14 cellular contexts compared by ENCODE assay signal in the genomic region with DNA sequence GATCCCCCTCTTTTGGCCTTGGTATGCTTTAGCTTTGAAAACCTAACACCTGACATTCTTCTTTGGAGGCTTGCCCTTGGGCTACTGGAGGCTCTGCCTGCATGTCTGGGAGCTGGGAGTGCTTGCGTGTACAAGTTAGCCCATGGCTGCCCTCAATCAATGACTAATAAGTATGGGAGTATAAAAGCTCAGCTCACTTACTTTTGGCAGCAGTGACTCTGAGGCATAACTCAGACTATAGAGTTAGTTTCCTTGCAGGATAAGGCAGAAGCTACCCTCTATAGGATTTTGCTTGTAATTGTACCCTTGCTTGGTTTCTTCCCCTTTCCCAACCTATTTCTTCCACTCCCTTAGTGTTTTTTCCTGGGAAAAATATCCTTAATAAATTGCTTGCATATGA.
DNase-seq lines count a peak whose midpoint lies in the region; ATAC-seq and TF ChIP-seq lines count a peak whose summit lies in the region.
"Had no signal": no experiment of that assay in that cellular context is flagged by ENCODE, and none has a peak within 500 bp of the region (broad histone marks: within the 10 kb centered on the region; RNA-seq: fewer than 3 reads in every experiment).

No MANE protein-coding gene starts in this region.

- no peaks in the 10 kb centered on the region for H3K9me3 ChIP-seq in cardiac muscle cell (ENCODE audit: low read depth)

- intact Hi-C loops in left ventricle myocardium superior (cut with micrococcal nuclease), result no loop called here

- H3K4me1 Mint-ChIP-seq in activated T-helper 17 cell treated with anti-CD3 and anti-CD28 coated beads, Interleukin-2, amount 50 U/mL, for 72 hours, result no peaks in the 10 kb centered on the region

- H3K27ac Mint-ChIP-seq in activated T-helper 17 cell treated with anti-CD3 and anti-CD28 coated beads, Interleukin-2, amount 50 U/mL, for 72 hours, result peak overlapping the region; percentile 36
- H3K27ac Mint-ChIP-seq: activated T-cell treated with anti-CD3 and anti-CD28 coated beads, Interleukin-2, amount 50 U/mL, for 72 hours; progenitor cell of endocrine pancreas had no signal

- H3K27me3 Mint-ChIP-seq in activated T-helper 17 cell treated with anti-CD3 and anti-CD28 coated beads, Interleukin-2, amount 50 U/mL, for 72 hours, result no peaks in the 10 kb centered on the region
- H3K27me3 Mint-ChIP-seq: progenitor cell of endocrine pancreas had no signal

- no peak overlapping the region for H3K27ac ChIP-seq in cardiac muscle cell

- peak; percentile 29 for TF ChIP-seq CTCF in cardiac muscle cell (IDR thresholded peaks at IDR 0.05; ENCODE audit: low read depth, low read length)

- peak; percentile 7 to 62 for DNase-seq in cardiac muscle cell (ENCODE audit: low read depth in 1 of 2, low spot score in 1 of 2)
- DNase-seq in left ventricle myocardium superior, result no peak
- DNase-seq in fibroblast of the conjunctiva (ENCODE audit: low read depth), result peak; percentile 13
- DNase-seq: activated T-cell treated with anti-CD3 and anti-CD28 coated beads, Interleukin-2, amount 50 U/mL, for 72 hours; cerebellar nuclear complex; NCI-H1694 treated with DMSO at 0.1 percent for 48 hours had no signal

- H3K9me3 Mint-ChIP-seq in activated T-helper 17 cell treated with anti-CD3 and anti-CD28 coated beads, Interleukin-2, amount 50 U/mL, for 72 hours, result no peaks in the 10 kb centered on the region

- no peak overlapping the region for H3K4me3 Mint-ChIP-seq in activated T-helper 17 cell treated with anti-CD3 and anti-CD28 coated beads, Interleukin-2, amount 50 U/mL, for 72 hours
- H3K4me3 Mint-ChIP-seq: activated T-cell treated with anti-CD3 and anti-CD28 coated beads, Interleukin-2, amount 50 U/mL, for 72 hours had no signal

- no peak overlapping the region for H3K4me3 ChIP-seq in cardiac muscle cell

- H3K27me3 ChIP-seq in cardiac muscle cell, result no peaks in the 10 kb centered on the region

- H3K36me3 Mint-ChIP-seq in activated T-helper 17 cell treated with anti-CD3 and anti-CD28 coated beads, Interleukin-2, amount 50 U/mL, for 72 hours (ENCODE audit: low read depth), result no peaks in the 10 kb centered on the region

- H3K36me3 ChIP-seq in cardiac muscle cell, result no peaks in the 10 kb centered on the region

- no peak for ATAC-seq in left ventricle myocardium superior
- ATAC-seq in activated T-helper 17 cell treated with anti-CD3 and anti-CD28 coated beads, Interleukin-2, amount 50 U/mL, for 72 hours (replicated peaks), result no peak
- ATAC-seq in GM21723 (IDR thresholded peaks at IDR 0.05; ENCODE audit: unreplicated experiment), result no peak
- no peak for ATAC-seq in GM19328 (IDR thresholded peaks at IDR 0.05; ENCODE audit: unreplicated experiment)
- no peak for ATAC-seq in HG02938 (IDR thresholded peaks at IDR 0.05; ENCODE audit: unreplicated experiment)
- no peak for ATAC-seq in GM18868 (IDR thresholded peaks at IDR 0.05; ENCODE audit: unreplicated experiment)
- ATAC-seq: activated CD4-positive, CD25-positive, alpha-beta regulatory T cell treated with anti-CD3 and anti-CD28 coated beads, Interleukin-2, amount 50 U/mL, for 24 hours; activated T-cell treated with anti-CD3 and anti-CD28 coated beads, Interleukin-2, amount 50 U/mL, for 72 hours; SK-N-SH treated with all-trans-retinoic acid at 6 μM for 48 hours had no signal

- no peaks in the 10 kb centered on the region for H3K4me1 ChIP-seq in cardiac muscle cell (ENCODE audit: low read depth)
